Comparison of ENCODE assay signal across 25 cellular contexts in genomic region chr13:41837668-41838067, GRCh38.
DNase-seq lines count a peak whose midpoint lies in the region; ATAC-seq, FAIRE-seq and TF ChIP-seq lines count a peak whose summit lies in the region.
"Had no signal": no experiment of that assay in that cellular context is flagged by ENCODE, and none has a peak within 500 bp of the region (broad histone marks: within the 10 kb centered on the region; RNA-seq: fewer than 3 reads in every experiment).

No MANE protein-coding gene starts in this region.

- H3K18ac ChIP-seq in neuronal stem cell (ENCODE audit: low read length): no peak overlapping the region

- RAD21 ChIA-PET in GM12878 (lab: Charles Lee; ENCODE audit: unreplicated experiment): no interaction called here

- H3K4ac ChIP-seq in neuronal stem cell (ENCODE audit: low read length): no peak overlapping the region

- H3K23ac ChIP-seq in neuronal stem cell (ENCODE audit: low read depth, low read length, poor library complexity): no peak overlapping the region

- no peaks in the 10 kb centered on the region for H3K79me1 ChIP-seq in neuronal stem cell (ENCODE audit: low read depth, low read length)

- H3K4me3 ChIP-seq in NB4 (ENCODE audit: low read depth, low read length): no peak overlapping the region
- no peak overlapping the region for H3K4me3 ChIP-seq in GM12878
- no peak overlapping the region for H3K4me3 ChIP-seq in neuronal stem cell (ENCODE audit: low read length in 2 of 2)
- H3K4me3 ChIP-seq: colonic mucosa, HAP-1, Peyer's patch, spleen, transverse colon had no signal

- TF ChIP-seq POLR2A in NB4 (IDR thresholded peaks at IDR 0.05; ENCODE audit: extremely low read depth, insufficient read length) (no peak), GM12878 (IDR thresholded peaks at IDR 0.05; ENCODE audit: low read depth, low read length) (no peak)

- no peaks in the 10 kb centered on the region; the same call in 1 of the 3 replicates for H3K9me3 ChIP-seq in GM12878 (replicated peaks; ENCODE audit: control insufficient read depth, insufficient read depth, low read length)
- no peaks in the 10 kb centered on the region for H3K9me3 ChIP-seq in neuronal stem cell (replicated peaks in 1 of 2; ENCODE audit: control insufficient read depth in 2 of 2, insufficient read depth in 1 of 2, low read depth in 1 of 2, low read length in 2 of 2)
- H3K9me3 ChIP-seq: colonic mucosa, HAP-1, neutrophil, Peyer's patch, spleen, transverse colon had no signal

- no peak overlapping the region for H3K4me2 ChIP-seq in GM12878 (ENCODE audit: control insufficient read depth, insufficient read depth)
- no peak overlapping the region for H3K4me2 ChIP-seq in neuronal stem cell (ENCODE audit: insufficient read depth, low read length, poor library complexity, severe bottlenecking)

- H2BK5ac ChIP-seq in neuronal stem cell (ENCODE audit: low read length): no peak overlapping the region

- H2AK5ac ChIP-seq in neuronal stem cell (ENCODE audit: low read depth, low read length): no peak overlapping the region

- no peak overlapping the region for H3K27ac ChIP-seq in GM12878 (ENCODE audit: control insufficient read depth, insufficient read depth)
- H3K27ac ChIP-seq in neuronal stem cell (replicated peaks; ENCODE audit: low read length): no peak overlapping the region
- H3K27ac ChIP-seq: colonic mucosa, neutrophil, Peyer's patch, spleen, transverse colon had no signal

- no peak overlapping the region for H2BK15ac ChIP-seq in neuronal stem cell (ENCODE audit: low read length)

- no peak overlapping the region for H2BK12ac ChIP-seq in neuronal stem cell (ENCODE audit: low read length)

- H2AFZ ChIP-seq in GM12878 (ENCODE audit: control insufficient read depth, low read depth, low read length): no peak overlapping the region
- no peak overlapping the region for H2AFZ ChIP-seq in neuronal stem cell (ENCODE audit: low read length)

- no peak overlapping the region for H3K4me3 Mint-ChIP-seq in nephron
- H3K4me3 Mint-ChIP-seq: activated CD4-positive, alpha-beta T cell treated with anti-CD3 and anti-CD28 coated beads, Interleukin-2, amount 10 ng/mL, durations not matched to agents 24 days and 14 days; activated CD8-positive, alpha-beta memory T cell treated with anti-CD3 and anti-CD28 coated beads, Interleukin-2, amount 10 ng/mL, durations not matched to agents 7 days and 5 days; activated naive CD8-positive, alpha-beta T cell treated with anti-CD3 and anti-CD28 coated beads for 36 hours; stimulated activated naive CD8-positive, alpha-beta T cell treated with anti-CD3 and anti-CD28 coated beads, Interleukin-15, amount 100 ng/mL, for 72 hours had no signal

- peak overlapping the region; percentile 16 to 33 (median 25) for H3K27ac Mint-ChIP-seq in nephron
- H3K27ac Mint-ChIP-seq: activated CD4-positive, alpha-beta T cell treated with anti-CD3 and anti-CD28 coated beads, Interleukin-2, amount 10 ng/mL, durations not matched to agents 24 days and 14 days; activated CD8-positive, alpha-beta memory T cell treated with anti-CD3 and anti-CD28 coated beads, Interleukin-2, amount 10 ng/mL, durations not matched to agents 7 days and 5 days; activated naive CD8-positive, alpha-beta T cell treated with anti-CD3 and anti-CD28 coated beads for 36 hours; activated T-helper 2 cell treated with anti-CD3 and anti-CD28 coated beads, Interferon-gamma antibody, Interleukin-2, Interleukin-4, amounts not matched to agents 10 μg/mL and 5 μg/mL and 100 μg/mL, durations not matched to agents 14 hours and 24 hours and 36 hours; stimulated activated naive CD8-positive, alpha-beta T cell treated with anti-CD3 and anti-CD28 coated beads, Interleukin-15, amount 100 ng/mL, for 72 hours had no signal

- no peak for TF ChIP-seq CTCF in NB4 (IDR thresholded peaks at IDR 0.05; ENCODE audit: low read depth, low read length)
- TF ChIP-seq CTCF in GM12878 (IDR thresholded peaks at IDR 0.05 in 2 of 3, conservative IDR thresholded peaks at IDR 0.05 in 1 of 3; ENCODE audit: control insufficient read depth in 2 of 3, extremely low read depth in 1 of 3, insufficient read depth in 1 of 3, low read depth in 3 of 3, low read length in 3 of 3): no peak
- TF ChIP-seq CTCF in nephron (IDR thresholded peaks at IDR 0.05; ENCODE audit: unreplicated experiment in 3 of 3): no peak

- TF ChIP-seq RAD21 in GM12878 (IDR thresholded peaks at IDR 0.05; ENCODE audit: insufficient read depth, low read depth, low read length): no peak

- POLR2A ChIA-PET in GM12878 (lab: Charles Lee): interaction anchor here (0.8 to 1.3 kb wide), 2 partner anchors 26 to 124 kb away, joined by 3 read pairs; no protein-coding TSS in a partner anchor

- H4K20me1 ChIP-seq in GM12878 (ENCODE audit: control insufficient read depth, insufficient read depth): no peaks in the 10 kb centered on the region

- BruUV-seq in GM12878 (replicated peaks; lab: Mats Ljungman, UMichigan): no TSS peak

- peaks cover 30% of the 10 kb centered on the region for H3K36me3 Mint-ChIP-seq in nephron (ENCODE audit: low read depth)

- no peak overlapping the region for H3K14ac ChIP-seq in neuronal stem cell (ENCODE audit: low read length)

- no peaks in the 10 kb centered on the region for H3K27me3 Mint-ChIP-seq in nephron (ENCODE audit: low read depth)
- H3K27me3 Mint-ChIP-seq: activated CD4-positive, alpha-beta T cell treated with anti-CD3 and anti-CD28 coated beads, Interleukin-2, amount 10 ng/mL, durations not matched to agents 24 days and 14 days; activated CD8-positive, alpha-beta memory T cell treated with anti-CD3 and anti-CD28 coated beads, Interleukin-2, amount 10 ng/mL, durations not matched to agents 7 days and 5 days; activated naive CD8-positive, alpha-beta T cell treated with anti-CD3 and anti-CD28 coated beads for 36 hours; stimulated activated naive CD8-positive, alpha-beta T cell treated with anti-CD3 and anti-CD28 coated beads, Interleukin-15, amount 100 ng/mL, for 72 hours had no signal

- H4K8ac ChIP-seq in neuronal stem cell (ENCODE audit: low read depth, low read length): no peak overlapping the region

- DNase-seq in HCEC 1CT (peak; percentile 16), NB4 (ENCODE audit: low read depth) (peak; percentile 42), GM12878 (ENCODE audit: low read depth, low spot score) (no peak), neuronal stem cell (ENCODE audit: low spot score) (no peak), SHP77 treated with DMSO at 0.1 percent for 48 hours (lab: John Stamatoyannopoulos, UW) (no peak), GOT3 (lab: John Stamatoyannopoulos, UW) (no peak)
- DNase-seq: activated CD4-positive, alpha-beta T cell treated with anti-CD3 and anti-CD28 coated beads, Interleukin-2, amount 10 ng/mL, durations not matched to agents 24 days and 14 days; activated CD8-positive, alpha-beta memory T cell treated with anti-CD3 and anti-CD28 coated beads, Interleukin-2, amount 10 ng/mL, durations not matched to agents 7 days and 5 days; activated naive CD8-positive, alpha-beta T cell treated with anti-CD3 and anti-CD28 coated beads for 36 hours; colonic mucosa; DMS79; head of caudate nucleus; MM.1S; NCI-H187; NCI-H774; Peyer's patch; spleen; stimulated activated CD4-positive, alpha-beta T cell treated with anti-CD3 and anti-CD28 coated beads, Interleukin-4, amount 100 ng/mL, for 24 hours; stimulated activated naive CD8-positive, alpha-beta T cell treated with anti-CD3 and anti-CD28 coated beads, Interleukin-15, amount 100 ng/mL, for 72 hours; transverse colon had no signal

- no peak overlapping the region for H4K91ac ChIP-seq in neuronal stem cell (ENCODE audit: low read depth, low read length, poor library complexity)

- H3K27me3 ChIP-seq in GM12878 (replicated peaks in 1 of 2; ENCODE audit: control insufficient read depth in 2 of 2, insufficient read depth in 2 of 2, low read length in 1 of 2) (no peaks in the 10 kb centered on the region), neuronal stem cell (ENCODE audit: control insufficient read depth in 3 of 3, insufficient read depth in 3 of 3, low read depth in 1 of 3, low read length in 3 of 3) (no peaks in the 10 kb centered on the region)
- H3K27me3 ChIP-seq: colonic mucosa, neutrophil, Peyer's patch, spleen, transverse colon had no signal

- FAIRE-seq in GM12878 (lab: Jason Lieb, UNC): no peak
- FAIRE-seq: HepG2 had no signal

- CTCF ChIA-PET in GM12878 (lab: Yijun Ruan, JAX): interaction anchor here (1.6 kb wide), 1 partner anchor 170 kb away, joined by 5 read pairs; no protein-coding TSS in a partner anchor

- no peaks in the 10 kb centered on the region for H3K79me2 ChIP-seq in GM12878 (ENCODE audit: control insufficient read depth, insufficient read depth, low read length)

- 48% methylated on average over 2 of the region's 2 CpGs for WGBS in GM12878 (ENCODE audit: insufficient coverage, insufficient replicate concordance, low lambda C conversion rate, missing lambda C conversion rate)
- WGBS in neuronal stem cell (ENCODE audit: extremely low coverage in 2 of 2, insufficient read length in 2 of 2, insufficient replicate concordance in 1 of 2), 2 donors: no CpG with 5 or more reads among the region's 2 CpGs

- H3K4me1 Mint-ChIP-seq in nephron: peaks cover 17% of the 10 kb centered on the region
- H3K4me1 Mint-ChIP-seq: activated CD8-positive, alpha-beta memory T cell treated with anti-CD3 and anti-CD28 coated beads, Interleukin-2, amount 10 ng/mL, durations not matched to agents 7 days and 5 days; stimulated activated naive CD8-positive, alpha-beta T cell treated with anti-CD3 and anti-CD28 coated beads, Interleukin-15, amount 100 ng/mL, for 72 hours had no signal

- ATAC-seq in GM12878: peak; percentile 41; the same call in 1 of the 3 replicates
- ATAC-seq: activated CD8-positive, alpha-beta memory T cell treated with anti-CD3 and anti-CD28 coated beads, Interleukin-2, amount 10 ng/mL, durations not matched to agents 7 days and 5 days; HepG2; stimulated activated naive CD8-positive, alpha-beta T cell treated with anti-CD3 and anti-CD28 coated beads, Interleukin-15, amount 100 ng/mL, for 72 hours had no signal

- in situ Hi-C loops in GM12878 (cut with MboI): no loop called here

- TF ChIP-seq EP300 in GM12878 (IDR thresholded peaks at IDR 0.05; ENCODE audit: borderline replicate concordance in 1 of 2, control insufficient read depth in 1 of 2, low read depth in 2 of 2, low read length in 2 of 2): no peak

- H3K9ac ChIP-seq in GM12878 (ENCODE audit: control insufficient read depth, insufficient read depth, low read length): no peak overlapping the region
- no peak overlapping the region for H3K9ac ChIP-seq in neuronal stem cell (ENCODE audit: low read depth, low read length, poor library complexity)

- intact Hi-C loops in GM12878 (cut with micrococcal nuclease; ENCODE audit: unreplicated experiment): no loop called here

- peaks cover 0 to 5% of the 10 kb centered on the region in 2 experiments; a peak in 2 of 4 replicates for H3K36me3 ChIP-seq in GM12878 (ENCODE audit: control insufficient read depth in 2 of 2, insufficient read depth in 2 of 2, low read length in 1 of 2)
- peaks cover 0 to 5% of the 10 kb centered on the region in 2 donors for H3K36me3 ChIP-seq in neuronal stem cell (replicated peaks in 1 of 2; ENCODE audit: control insufficient read depth in 2 of 2, insufficient read depth in 2 of 2, low read length in 2 of 2)
- H3K36me3 ChIP-seq: colonic mucosa, HAP-1, neutrophil, Peyer's patch had no signal

- H2BK120ac ChIP-seq in neuronal stem cell (ENCODE audit: low read depth, low read length): no peak overlapping the region

- no peaks in the 10 kb centered on the region for H3K9me3 Mint-ChIP-seq in nephron
- H3K9me3 Mint-ChIP-seq: stimulated activated naive CD8-positive, alpha-beta T cell treated with anti-CD3 and anti-CD28 coated beads, Interleukin-15, amount 100 ng/mL, for 72 hours had no signal

- H3K4me1 ChIP-seq in GM12878 (ENCODE audit: control insufficient read depth, insufficient read depth, low read length) (no peaks in the 10 kb centered on the region; the same call in 1 of the 2 replicates), neuronal stem cell (ENCODE audit: control insufficient read depth in 2 of 2, insufficient read depth in 1 of 2, low read depth in 1 of 2, low read length in 2 of 2) (no peaks in the 10 kb centered on the region)
- H3K4me1 ChIP-seq: colonic mucosa, Peyer's patch had no signal

- SMC1A ChIA-PET in GM12878 (lab: Charles Lee; ENCODE audit: uncharacterized antibody, unreplicated experiment): interaction anchor here (1.5 to 2.6 kb wide), 3 partner anchors 16 to 170 kb away, joined by 4 to 8 read pairs (median 7); no protein-coding TSS in a partner anchor

Comparison
In these comparisons a context has a peak if more than half of its experiments do, and no peak if none do; other contexts are left out.
1. DNase-seq: peak in HCEC 1CT (single experiment) and NB4 (single experiment); none in GM12878 (single experiment), neuronal stem cell (single experiment), SHP77 treated with DMSO at 0.1 percent for 48 hours (single experiment) and GOT3 (single experiment).